9 cellular contexts compared by ENCODE assay signal in the genomic region with DNA sequence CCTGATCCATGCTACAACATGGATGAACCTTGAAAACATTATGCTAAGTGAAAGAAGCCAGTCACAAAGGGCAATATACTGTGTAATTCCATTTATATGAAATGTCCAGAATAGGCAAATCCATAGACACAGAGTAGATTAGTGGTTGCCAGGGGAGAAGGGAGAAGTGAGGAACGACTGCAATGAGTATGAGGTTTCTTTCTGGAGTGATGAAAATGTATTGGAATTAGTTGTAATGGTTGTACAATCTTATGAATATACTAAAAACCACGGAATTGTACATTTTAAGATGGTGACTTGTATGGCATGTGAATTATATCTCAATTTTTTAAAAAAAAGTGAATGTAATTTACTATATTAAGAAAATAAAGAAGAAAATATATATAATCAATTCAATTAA.
"Had no signal": no experiment of that assay in that cellular context is flagged by ENCODE, and none has a peak within 500 bp of the region (broad histone marks: within the 10 kb centered on the region; RNA-seq: fewer than 3 reads in every experiment).

No MANE protein-coding gene starts in this region.

- FAIRE-seq: HepG2, K562 had no signal

- ATAC-seq: HCT116, HepG2, K562 had no signal

- DNase-seq: GM23248, GOT3, H7, HFFc6 had no signal

- H3K36me3 ChIP-seq: HAP-1 had no signal

- H3K9me3 ChIP-seq: HAP-1 had no signal

- H3K4me1 ChIP-seq: HAP-1 had no signal

- H2AFZ ChIP-seq: GM23248 had no signal

- H3K9ac ChIP-seq: GM23248 had no signal

- H3K4me3 ChIP-seq: GM23248, HAP-1, K562 had no signal

- H3K27ac ChIP-seq: GM23248, HL-60 had no signal
